15 cellular contexts compared by ENCODE assay signal in genomic region chr11:2830886-2831285, GRCh38. TPM values are rescaled to one million over a fixed set of nuclear protein-coding genes. Genes with fewer than 3 reads are reported as not detected.
DNase-seq lines count a peak whose midpoint lies in the region; ATAC-seq, FAIRE-seq and TF ChIP-seq lines count a peak whose summit lies in the region.
"Had no signal": no experiment of that assay in that cellular context is flagged by ENCODE, and none has a peak within 500 bp of the region (broad histone marks: within the 10 kb centered on the region; RNA-seq: fewer than 3 reads in every experiment).

No MANE protein-coding gene starts in this region.

- no peaks in the 10 kb centered on the region for H3K36me3 ChIP-seq in BLaER1 treated with 17β-estradiol and CSF1 and Interleukin-3, amounts not matched to agents 10 nM and 100 nM
- H3K36me3 ChIP-seq in kidney (ENCODE audit: control insufficient read depth in 1 of 2, insufficient read depth in 2 of 2, low read length in 2 of 2) (no peaks in the 10 kb centered on the region), adrenal gland (replicated peaks in 1 of 2) (no peaks in the 10 kb centered on the region)
- H3K36me3 ChIP-seq: HAP-1 had no signal

- ATAC-seq in Right ventricle myocardium inferior: no peak
- ATAC-seq in left cardiac atrium: no peak
- ATAC-seq: CD8-positive, alpha-beta T cell had no signal

- H3K27ac ChIP-seq in BLaER1 treated with 17β-estradiol and CSF1 and Interleukin-3, amounts not matched to agents 10 nM and 100 nM: peak overlapping the region in 4 of 11 experiments; percentile 3 to 21 (median 11); a peak in 3 of 22 replicates
- H3K27ac ChIP-seq in kidney (ENCODE audit: low read depth in 2 of 2, low read length in 2 of 2): no peak overlapping the region
- no peak overlapping the region for H3K27ac ChIP-seq in adrenal gland

- intact Hi-C loops in Right ventricle myocardium inferior (cut with DNase I): no loop called here
- intact Hi-C loops in left cardiac atrium (cut with DNase I): loop anchor here in 1 of 2 donors (5.0 kb wide), 1 partner anchor 51 kb away; no protein-coding TSS in a partner anchor
- intact Hi-C loops in kidney (cut with DNase I): no loop called here
- intact Hi-C loops in adrenal gland (cut with DNase I): no loop called here

- H4K20me1 ChIP-seq in BLaER1 treated with 17β-estradiol and CSF1 and Interleukin-3, amounts not matched to agents 10 nM and 100 nM: no peaks in the 10 kb centered on the region; a peak in 1 of 22 replicates

- 0 out of 22 replicates have a peak overlapping the region, but pooled peaks of 1 of the 11 experiments have one; percentile 24 for H3K9ac ChIP-seq in BLaER1 treated with 17β-estradiol and CSF1 and Interleukin-3, amounts not matched to agents 10 nM and 100 nM
- H3K9ac ChIP-seq in kidney (ENCODE audit: low read length in 2 of 2): no peak overlapping the region

- peaks cover 5% of the 10 kb centered on the region for H3K4me1 Mint-ChIP-seq in progenitor cell of endocrine pancreas (ENCODE audit: low read depth)

- peak overlapping the region; percentile 22 to 67 (median 56); a peak in 20 of 22 replicates for H3K4me2 ChIP-seq in BLaER1 treated with 17β-estradiol and CSF1 and Interleukin-3, amounts not matched to agents 10 nM and 100 nM

- H3K36me3 Mint-ChIP-seq in progenitor cell of endocrine pancreas (ENCODE audit: insufficient read depth): peaks cover 8% of the 10 kb centered on the region

- whole genome bisulfite sequencing in adrenal gland, 4 donors: 92 to 100% (median 95%) methylated on average over 5 to 8 of the region's 8 CpGs

- H3K4me3 ChIP-seq in BLaER1 treated with 17β-estradiol and CSF1 and Interleukin-3, amounts not matched to agents 10 nM and 100 nM: no peak overlapping the region
- H3K4me3 ChIP-seq in kidney (ENCODE audit: low read length in 2 of 2): no peak overlapping the region
- no peak overlapping the region for H3K4me3 ChIP-seq in adrenal gland
- H3K4me3 ChIP-seq: HAP-1 had no signal

- FAIRE-seq in kidney (lab: Jason Lieb, UNC): no peak
- FAIRE-seq: GM19239, H1 had no signal

- no peak for TF ChIP-seq CTCF in kidney (IDR thresholded peaks at IDR 0.05; ENCODE audit: borderline replicate concordance, extremely low read depth, insufficient read depth)
- no peak for TF ChIP-seq CTCF in progenitor cell of endocrine pancreas (IDR thresholded peaks at IDR 0.05; ENCODE audit: unreplicated experiment)
- TF ChIP-seq CTCF in adrenal gland (IDR thresholded peaks at IDR 0.05): no peak

- peaks cover 17% of the 10 kb centered on the region for H3K9me3 Mint-ChIP-seq in progenitor cell of endocrine pancreas (ENCODE audit: low read depth)

- no peak for TF ChIP-seq POLR2A in adrenal gland (IDR thresholded peaks at IDR 0.05)

- no peaks in the 10 kb centered on the region for H3K27me3 ChIP-seq in BLaER1 treated with 17β-estradiol and CSF1 and Interleukin-3, amounts not matched to agents 10 nM and 100 nM
- no peaks in the 10 kb centered on the region for H3K27me3 ChIP-seq in adrenal gland

- peak overlapping the region; percentile 64 for H3K27ac Mint-ChIP-seq in progenitor cell of endocrine pancreas
- H3K27ac Mint-ChIP-seq: CD8-positive, alpha-beta T cell had no signal

- peaks cover 34 to 82% (median 72%) of the 10 kb centered on the region in 10 experiments for H3K4me1 ChIP-seq in BLaER1 treated with 17β-estradiol and CSF1 and Interleukin-3, amounts not matched to agents 10 nM and 100 nM
- H3K4me1 ChIP-seq in kidney (ENCODE audit: control insufficient read depth in 1 of 2, insufficient read depth in 1 of 2, low read depth in 1 of 2, low read length in 2 of 2) (peaks cover 0 to 8% of the 10 kb centered on the region in 2 donors), adrenal gland (replicated peaks in 1 of 2) (peaks cover 0 to 14% of the 10 kb centered on the region in 2 donors)
- H3K4me1 ChIP-seq: HAP-1 had no signal

- H3K9me3 ChIP-seq in BLaER1 treated with 17β-estradiol and CSF1 and Interleukin-3, amounts not matched to agents 10 nM and 100 nM (replicated peaks in 1 of 11): peaks cover 10 to 18% (median 12%) of the 10 kb centered on the region in 11 experiments
- H3K9me3 ChIP-seq in kidney (ENCODE audit: control insufficient read depth in 1 of 2, low read length in 2 of 2): peaks cover 0 to 12% of the 10 kb centered on the region in 2 donors
- no peaks in the 10 kb centered on the region for H3K9me3 ChIP-seq in adrenal gland (replicated peaks in 1 of 3)

- H3K27me3 Mint-ChIP-seq in progenitor cell of endocrine pancreas: peaks cover 31% of the 10 kb centered on the region

- no peak overlapping the region for H3K4me3 Mint-ChIP-seq in progenitor cell of endocrine pancreas (ENCODE audit: low read depth)
- H3K4me3 Mint-ChIP-seq: CD14-positive monocyte; CD8-positive, alpha-beta T cell had no signal

- peak; percentile 22 for DNase-seq in Right ventricle myocardium inferior (ENCODE audit: missing footprints)
- no peak for DNase-seq in left cardiac atrium
- peak; percentile 55 for DNase-seq in kidney
- no peak for DNase-seq in progenitor cell of endocrine pancreas (ENCODE audit: low spot score, unreplicated experiment)
- no peak for DNase-seq in COR-L47 (lab: John Stamatoyannopoulos, UW)
- no peak for DNase-seq in adrenal gland
- DNase-seq: ACHN, DMS53, GF-D8 had no signal

RNA-seq across cellular contexts. Expression of gene CDKN1C, which starts 54.7 kb away (rescaled TPM):
- 40.0 TPM for total RNA-seq in Right ventricle myocardium inferior
- 10 to 100 TPM; 23.3 to 44.2 TPM for total RNA-seq in left cardiac atrium
- 54.8 TPM for total RNA-seq in kidney
- polyA plus RNA-seq in kidney (ENCODE audit: insufficient read depth, low read depth, low replicate concordance): 192 TPM
- total RNA-seq in progenitor cell of endocrine pancreas: 247 and 268 TPM in 2 replicates
- total RNA-seq in adrenal gland: 100 to 1,000 TPM in 7 of 8 donors, 10 to 100 TPM in 1; 32.8 to 817 (median 464) TPM
- polyA plus RNA-seq in adrenal gland: 100 to 1,000 TPM in 2 of 3 donors, 10 to 100 TPM in 1; 17.7 to 229 (median 152) TPM

Comparison
In these comparisons a context has a peak if more than half of its experiments do, and no peak if none do; other contexts are left out.
1. DNase-seq: peak in Right ventricle myocardium inferior (single experiment) and kidney (single experiment); none in left cardiac atrium (single experiment), progenitor cell of endocrine pancreas (single experiment), COR-L47 (single experiment) and adrenal gland (0 of 7).